In genomic region chr4:9901262-9901661, GRCh38 we compare ENCODE assay signal across 21 cellular contexts.
DNase-seq lines count a peak whose midpoint lies in the region; ATAC-seq and TF ChIP-seq lines count a peak whose summit lies in the region.
"Had no signal": no experiment of that assay in that cellular context is flagged by ENCODE, and none has a peak within 500 bp of the region (broad histone marks: within the 10 kb centered on the region; RNA-seq: fewer than 3 reads in every experiment).

No MANE protein-coding gene starts in this region.

- H3F3A ChIP-seq in GM23248 (ENCODE audit: insufficient read depth) (no peaks in the 10 kb centered on the region), neural progenitor cell (ENCODE audit: low read depth) (no peaks in the 10 kb centered on the region)

- H3K9me3 ChIP-seq in GM23248 (ENCODE audit: low read depth) (no peaks in the 10 kb centered on the region), neural progenitor cell (ENCODE audit: low read depth) (no peaks in the 10 kb centered on the region), lower lobe of right lung (no peaks in the 10 kb centered on the region)
- H3K9me3 ChIP-seq: SJCRH30 had no signal

- H3K27me3 Mint-ChIP-seq in neural progenitor cell (ENCODE audit: insufficient read depth, low read depth) = peaks cover 4% of the 10 kb centered on the region

- ATAC-seq in esophagus mucosa (peak; percentile 64), left cardiac atrium (peak; percentile 23 to 83), lower lobe of right lung (no peak)
- ATAC-seq: Panc1 had no signal

- in situ Hi-C loops in GM23248 (cut with MboI) = no loop called here

- no peaks in the 10 kb centered on the region for H3K4me1 ChIP-seq in GM23248 (ENCODE audit: insufficient read depth)
- peaks cover 13% of the 10 kb centered on the region for H3K4me1 ChIP-seq in neural progenitor cell
- H3K4me1 ChIP-seq in lower lobe of right lung = no peaks in the 10 kb centered on the region
- H3K4me1 ChIP-seq: SJCRH30 had no signal

- no peaks in the 10 kb centered on the region for H3K9me3 Mint-ChIP-seq in neural progenitor cell

- no peak overlapping the region for H3K4me3 ChIP-seq in GM23248
- H3K4me3 ChIP-seq in neural progenitor cell = no peak overlapping the region
- H3K4me3 ChIP-seq in lower lobe of right lung = no peak overlapping the region
- H3K4me3 ChIP-seq: SJCRH30 had no signal

- H3K36me3 ChIP-seq in GM23248 (ENCODE audit: low read depth) (no peaks in the 10 kb centered on the region), neural progenitor cell (no peaks in the 10 kb centered on the region), lower lobe of right lung (no peaks in the 10 kb centered on the region)
- H3K36me3 ChIP-seq: SJCRH30 had no signal

- H3K27ac Mint-ChIP-seq in neural progenitor cell = peak overlapping the region; percentile 11

- H2AFZ ChIP-seq in GM23248 = no peak overlapping the region
- H2AFZ ChIP-seq in neural progenitor cell (replicated peaks) = no peak overlapping the region

- H3K9me2 ChIP-seq in GM23248 (ENCODE audit: insufficient read depth) = no peaks in the 10 kb centered on the region

- H3K4me2 ChIP-seq in GM23248 (ENCODE audit: unreplicated experiment) (no peak overlapping the region), neural progenitor cell (no peak overlapping the region)

- H3K79me2 ChIP-seq in GM23248 (ENCODE audit: insufficient read depth) = no peaks in the 10 kb centered on the region
- no peaks in the 10 kb centered on the region for H3K79me2 ChIP-seq in neural progenitor cell (ENCODE audit: low read depth)

- no peak overlapping the region for H3K4me3 Mint-ChIP-seq in neural progenitor cell

- no peaks in the 10 kb centered on the region for H3K27me3 ChIP-seq in GM23248 (replicated peaks; ENCODE audit: insufficient read depth)
- no peaks in the 10 kb centered on the region for H3K27me3 ChIP-seq in neural progenitor cell
- no peaks in the 10 kb centered on the region for H3K27me3 ChIP-seq in lower lobe of right lung (ENCODE audit: low read depth)

- H4K20me1 ChIP-seq in GM23248 (ENCODE audit: insufficient read depth) (no peaks in the 10 kb centered on the region), neural progenitor cell (ENCODE audit: low read depth) (no peaks in the 10 kb centered on the region)

- TF ChIP-seq CTCF in neural progenitor cell (IDR thresholded peaks at IDR 0.05) (no peak), lower lobe of right lung (IDR thresholded peaks at IDR 0.05) (no peak)

- H3K27ac ChIP-seq in GM23248 (no peak overlapping the region), neural progenitor cell (no peak overlapping the region), lower lobe of right lung (no peak overlapping the region)
- H3K27ac ChIP-seq: C4-2B, SJCRH30 had no signal

- peaks cover 22% of the 10 kb centered on the region for H3K4me1 Mint-ChIP-seq in neural progenitor cell

- H3K9ac ChIP-seq in GM23248 (no peak overlapping the region), neural progenitor cell (no peak overlapping the region)

- 13 to 24% methylated on average over 3 of the region's 3 CpGs for whole genome bisulfite sequencing in GM23248 (ENCODE audit: low coverage in 1 of 2, low lambda C conversion rate in 2 of 2, missing lambda C conversion rate in 2 of 2), 2 experiments

- intact Hi-C loops in left cardiac atrium (cut with DNase I) (no loop called here), lower lobe of right lung (cut with DNase I) (no loop called here)

- DNase-seq in GM23248 (peak; percentile 17), left cardiac atrium (no peak), neural progenitor cell (ENCODE audit: low spot score) (no peak), lower lobe of right lung (no peak), T-helper 9 cell (no peak), NCI-H1417 (lab: John Stamatoyannopoulos, UW) (no peak)
- DNase-seq: DMS53; GDM1; KG1; NCI-H1092; NCI-H146; NCI-H2029; NCI-H2171; NCI-H345; NCI-H524; NCI-H774; NK-92 treated with Interleukin-12 subunit alpha and Interleukin-12 subunit beta, amount 100 ng/mL, for 24 hours; SJCRH30 had no signal

- no peaks in the 10 kb centered on the region for H3K36me3 Mint-ChIP-seq in neural progenitor cell

Comparison
In these comparisons a context has a peak if more than half of its experiments do, and no peak if none do; other contexts are left out.
1. ATAC-seq: peak in esophagus mucosa (single experiment) and left cardiac atrium (2 of 2); none in lower lobe of right lung (0 of 2).